Comparison of ENCODE assay signal across 14 cellular contexts in the genomic region with DNA sequence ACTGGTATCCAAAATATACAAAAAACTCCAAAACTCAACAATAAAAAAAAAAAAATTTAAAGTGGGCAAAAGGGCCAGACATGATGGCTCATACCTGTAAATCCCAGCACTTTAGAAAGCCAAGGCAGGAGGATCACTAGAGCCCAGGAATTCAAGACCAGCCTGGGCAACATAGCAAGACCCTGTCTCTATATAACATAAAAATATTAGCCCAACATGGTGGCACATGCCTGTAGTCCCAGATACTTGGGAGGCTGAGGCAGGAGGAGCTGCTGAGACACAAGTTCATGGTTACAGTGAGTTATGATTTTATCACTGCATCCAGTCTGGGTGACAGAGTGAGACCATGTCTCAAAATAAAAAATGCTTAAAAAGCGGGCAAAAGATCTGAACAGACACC.
A peak's percentile ranks its signal among the peaks of the same experiment; 100 is the strongest.
DNase-seq lines count a peak whose midpoint lies in the region; ATAC-seq and TF ChIP-seq lines count a peak whose summit lies in the region.
"Had no signal": no experiment of that assay in that cellular context is flagged by ENCODE, and none has a peak within 500 bp of the region (broad histone marks: within the 10 kb centered on the region; RNA-seq: fewer than 3 reads in every experiment).

No MANE protein-coding gene starts in this region.

- peak overlapping the region; percentile 73 for H3K27ac ChIP-seq in psoas muscle

- H3K9me3 ChIP-seq in psoas muscle, result no peaks in the 10 kb centered on the region

- no peak overlapping the region for H3K4me3 ChIP-seq in psoas muscle
- H3K4me3 ChIP-seq: GM23338 had no signal

- intact Hi-C loops in left ventricle myocardium superior (cut with micrococcal nuclease), result no loop called here
- intact Hi-C loops in Right ventricle myocardium superior (cut with DNase I), result no loop called here
- intact Hi-C loops in psoas muscle (cut with DNase I), result loop anchor here in 1 of 2 donors (5.0 kb wide), 1 partner anchor 62 kb away; no protein-coding TSS in a partner anchor
- intact Hi-C loops in natural killer cell (cut with micrococcal nuclease), result no loop called here
- intact Hi-C loops in posterior vena cava (cut with DNase I), result no loop called here

- no peak for TF ChIP-seq CTCF in WTC11 (IDR thresholded peaks at IDR 0.05)
- TF ChIP-seq CTCF in psoas muscle (IDR thresholded peaks at IDR 0.05), result no peak
- no peak for TF ChIP-seq CTCF in natural killer cell (IDR thresholded peaks at IDR 0.05)

- peaks cover 13% of the 10 kb centered on the region; the same call in 1 of the 2 replicates for H3K9me3 Mint-ChIP-seq in WTC11
- H3K9me3 Mint-ChIP-seq in natural killer cell, result no peaks in the 10 kb centered on the region
- H3K9me3 Mint-ChIP-seq: CD4-positive, alpha-beta T cell had no signal

- H3K36me3 Mint-ChIP-seq in WTC11, result peaks cover 9% of the 10 kb centered on the region
- H3K36me3 Mint-ChIP-seq in natural killer cell, result no peaks in the 10 kb centered on the region

- no peak for DNase-seq in left ventricle myocardium superior
- no peak for DNase-seq in Right ventricle myocardium superior
- DNase-seq in WTC11 (ENCODE audit: low spot score), result no peak
- no peak for DNase-seq in psoas muscle
- DNase-seq in natural killer cell, result no peak
- DNase-seq in ureter (ENCODE audit: low spot score), result no peak
- no peak for DNase-seq in posterior vena cava (ENCODE audit: low spot score)
- DNase-seq: C1 segment of cervical spinal cord; Calu3; CD4-positive, alpha-beta T cell; DMS 273 treated with DMSO at 0.1 percent for 48 hours; H7 had no signal

- no peak overlapping the region for H3K27ac Mint-ChIP-seq in WTC11
- no peak overlapping the region for H3K27ac Mint-ChIP-seq in natural killer cell
- H3K27ac Mint-ChIP-seq: B cell; CD4-positive, alpha-beta T cell; GM23338 had no signal

- H3K4me1 Mint-ChIP-seq in WTC11 (peaks cover 54% of the 10 kb centered on the region), natural killer cell (no peaks in the 10 kb centered on the region)
- H3K4me1 Mint-ChIP-seq: B cell had no signal

- no peaks in the 10 kb centered on the region for H3K36me3 ChIP-seq in psoas muscle (ENCODE audit: insufficient read depth in 1 of 2, low read depth in 1 of 2)

- POLR2A ChIA-PET in WTC11 (lab: Charles Lee), result no interaction called here

- no peaks in the 10 kb centered on the region for H3K27me3 ChIP-seq in psoas muscle (ENCODE audit: insufficient read depth in 3 of 3, low read length in 2 of 3)

- 94 to 96% (median 96%) methylated on average over 1 of the region's 1 CpG for WGBS in psoas muscle, 3 donors

- peaks cover 62% of the 10 kb centered on the region for H3K4me1 ChIP-seq in psoas muscle

- ATAC-seq in left ventricle myocardium superior, result peak; percentile 6
- no peak for ATAC-seq in Right ventricle myocardium superior (ENCODE audit: poor library complexity)
- no peak for ATAC-seq in WTC11
- peak in 1 of 4 donors; percentile 18 for ATAC-seq in psoas muscle
- no peak for ATAC-seq in natural killer cell
- ATAC-seq: GM23338 had no signal

- H3K27me3 Mint-ChIP-seq in WTC11 (ENCODE audit: low read depth) (no peaks in the 10 kb centered on the region), natural killer cell (ENCODE audit: low read depth in 2 of 2) (peaks cover 5 to 19% of the 10 kb centered on the region in 2 donors)

- CTCF ChIA-PET in WTC11 (lab: Charles Lee), result no interaction called here

- H3K4me3 Mint-ChIP-seq in WTC11, result no peak overlapping the region
- no peak overlapping the region for H3K4me3 Mint-ChIP-seq in natural killer cell
- H3K4me3 Mint-ChIP-seq: B cell; CD4-positive, alpha-beta T cell; GM23338 had no signal

TF ChIP-seq in WTC11, 78 proteins besides CTCF, POLR2A, EP300 and RAD21:
- TF ChIP-seq ZNF263 (CRISPR knock-in tag; IDR thresholded peaks at IDR 0.05; ENCODE audit: low read depth), result no peak
- peak; percentile 87; the same call in 1 of the 2 replicates for TF ChIP-seq ZNF121 (CRISPR knock-in tag; IDR thresholded peaks at IDR 0.05)
